ENCODE assay signal across 8 cellular contexts in genomic region chrX:71128915-71129765, GRCh38. TPM values are rescaled to one million over a fixed set of nuclear protein-coding genes. Genes with fewer than 3 reads are reported as not detected.
DNase-seq lines count a peak whose midpoint lies in the region; ATAC-seq and TF ChIP-seq lines count a peak whose summit lies in the region.

No MANE protein-coding gene starts in this region.

- intact Hi-C loops in lower lobe of right lung (cut with DNase I), result no loop called here

- H3K36me3 ChIP-seq in lower lobe of right lung, result peaks cover 86% of the 10 kb centered on the region

- H3K4me3 ChIP-seq in choroid plexus epithelial cell (ENCODE audit: low read depth, low read length), result no peak overlapping the region
- no peak overlapping the region for H3K4me3 ChIP-seq in lower lobe of right lung

- DNase-seq in COLO668 (lab: John Stamatoyannopoulos, UW; ENCODE audit: unreplicated experiment), result peak; percentile 50
- DNase-seq in NCI-H2227 (lab: John Stamatoyannopoulos, UW; ENCODE audit: unreplicated experiment), result peak; percentile 79
- DNase-seq in activated CD4-positive, alpha-beta T cell treated with anti-CD3 and anti-CD28 coated beads, Interleukin-2, amount 50 U/mL, for 4 hours, result peak; percentile 72 to 73
- peak; percentile 77 for DNase-seq in choroid plexus epithelial cell (ENCODE audit: low read depth)
- DNase-seq in lower lobe of right lung, result peak; percentile 76
- DNase-seq in stimulated activated CD8-positive, alpha-beta memory T cell treated with anti-CD3 and anti-CD28 coated beads, Interleukin-15, amount 100 ng/mL, for 4 hours (ENCODE audit: low read depth in 2 of 2), result peak; percentile 40 to 41

- H3K27ac ChIP-seq in lower lobe of right lung, result no peak overlapping the region

- TF ChIP-seq CTCF in choroid plexus epithelial cell (conservative IDR thresholded peaks at IDR 0.05; ENCODE audit: low read depth, low read length), result peak; percentile 89
- TF ChIP-seq CTCF in lower lobe of right lung (IDR thresholded peaks at IDR 0.05), result peak; percentile 66

- ATAC-seq in GM21447 (IDR thresholded peaks at IDR 0.05; ENCODE audit: unreplicated experiment) (peak; percentile 65), lower lobe of right lung (peak; percentile 86 to 90), HG03139 (IDR thresholded peaks at IDR 0.05; ENCODE audit: unreplicated experiment) (no peak)

- no peaks in the 10 kb centered on the region for H3K4me1 ChIP-seq in lower lobe of right lung

- no peaks in the 10 kb centered on the region for H3K27me3 ChIP-seq in lower lobe of right lung (ENCODE audit: low read depth)

- H3K9me3 ChIP-seq in lower lobe of right lung, result no peaks in the 10 kb centered on the region

RNA-seq across cellular contexts. Expression of gene MED12, which starts 10.7 kb away (rescaled TPM):
- 48.4 TPM for total RNA-seq in lower lobe of right lung

RNA-seq across cellular contexts. Expression of gene NLGN3, which starts 15.5 kb away (rescaled TPM):
- 1.3 TPM for total RNA-seq in lower lobe of right lung

RNA-seq across cellular contexts. Expression of gene IL2RG, which starts 17.8 kb away (rescaled TPM):
- 33.1 TPM for total RNA-seq in lower lobe of right lung

RNA-seq across cellular contexts. Expression of gene CXorf65, which starts 22.6 kb away (rescaled TPM):
- not detected for total RNA-seq in lower lobe of right lung

RNA-seq across cellular contexts. Expression of gene FOXO4, which starts 33.5 kb away (rescaled TPM):
- 34.7 TPM for total RNA-seq in lower lobe of right lung
